ENCODE assay signal across 17 cellular contexts in genomic region chr12:68434391-68435007, GRCh38.
"Had no signal": no experiment of that assay in that cellular context is flagged by ENCODE, and none has a peak within 500 bp of the region (broad histone marks: within the 10 kb centered on the region; RNA-seq: fewer than 3 reads in every experiment).

No MANE protein-coding gene starts in this region.

- H3K4me3 Mint-ChIP-seq: nephron had no signal

- H3K9me3 ChIP-seq: pancreas had no signal

- H3K36me3 ChIP-seq: gastroesophageal sphincter, pancreas had no signal

- H3K4me3 ChIP-seq: coronary artery, dorsolateral prefrontal cortex, gastroesophageal sphincter, pancreas, smooth muscle cell had no signal

- H3K27me3 ChIP-seq: gastroesophageal sphincter, pancreas had no signal

- H3K27ac ChIP-seq: coronary artery, dorsolateral prefrontal cortex, gastroesophageal sphincter, pancreas had no signal

- H3K4me1 ChIP-seq: gastroesophageal sphincter, pancreas had no signal

- ATAC-seq: esophagus mucosa, gastroesophageal sphincter, left cardiac atrium, pancreas, right cardiac atrium had no signal

- H3K4me2 ChIP-seq: smooth muscle cell had no signal

- H3K27ac Mint-ChIP-seq: nephron, progenitor cell of endocrine pancreas had no signal

- DNase-seq: dorsolateral prefrontal cortex; effector CD8-positive, alpha-beta T cell; glutamatergic neuron; kidney; left cardiac atrium; occipital lobe; pancreas; right cardiac atrium; stimulated activated CD4-positive, alpha-beta T cell treated with anti-CD3 and anti-CD28 coated beads, Interleukin-2, amount 100 ng/mL, for 48 hours; stimulated activated naive CD4-positive, alpha-beta T cell treated with Interleukin-2 at 50 U/mL for 16 hours; trophoblast cell had no signal
